In genomic region chr1:181163662-181164061, GRCh38 we compare ENCODE assay signal across 8 cellular contexts.
"Had no signal": no experiment of that assay in that cellular context is flagged by ENCODE, and none has a peak within 500 bp of the region (broad histone marks: within the 10 kb centered on the region; RNA-seq: fewer than 3 reads in every experiment).

No MANE protein-coding gene starts in this region.

- FAIRE-seq: G401.6, GM12878, GM12891, GM12892, GM18507, GM19239 had no signal

- H3K4me3 ChIP-seq: GM12878 had no signal

- ATAC-seq: GM12878 had no signal

- DNase-seq: GDM1, GF-D8 had no signal
